32 cellular contexts compared by ENCODE assay signal in genomic region chrX:80139564-80139963, GRCh38.
"Had no signal": no experiment of that assay in that cellular context is flagged by ENCODE, and none has a peak within 500 bp of the region (broad histone marks: within the 10 kb centered on the region; RNA-seq: fewer than 3 reads in every experiment).

No MANE protein-coding gene starts in this region.

- H3K27ac Mint-ChIP-seq: activated B cell treated with CpG ODN at 0.5 μM for 24 hours; activated CD4-positive, alpha-beta memory T cell treated with anti-CD3 and anti-CD28 coated beads, Interleukin-2, amount 10 ng/mL, durations not matched to agents 7 days and 5 days; activated CD8-positive, alpha-beta memory T cell treated with anti-CD3 and anti-CD28 coated beads, Interleukin-2, amount 10 ng/mL, durations not matched to agents 7 days and 5 days; activated naive CD4-positive, alpha-beta T cell treated with anti-CD3 and anti-CD28 coated beads, Interleukin-2, amount 10 ng/mL, durations not matched to agents 7 days and 5 days; activated naive CD8-positive, alpha-beta T cell; activated naive CD8-positive, alpha-beta T cell treated with anti-CD3 and anti-CD28 coated beads, Interleukin-2, amount 50 U/mL, for 24 hours; T-helper 1 cell treated with Interleukin-12 subunit alpha and Interleukin-12 subunit beta and Interleukin-4 antibody, amounts not matched to agents 30 μg/mL and 1 μg/mL, for 36 hours; T-helper 2 cell treated with Interferon-gamma antibody and Interleukin-4, amounts not matched to agents 5 μg/mL and 100 μg/mL, for 36 hours had no signal

- H3K9me3 Mint-ChIP-seq: activated B cell treated with CpG ODN at 0.5 μM for 24 hours; activated CD4-positive, alpha-beta memory T cell treated with anti-CD3 and anti-CD28 coated beads, Interleukin-2, amount 10 ng/mL, durations not matched to agents 7 days and 5 days; activated naive CD8-positive, alpha-beta T cell treated with anti-CD3 and anti-CD28 coated beads, Interleukin-2, amount 50 U/mL, for 24 hours; T-helper 1 cell treated with Interleukin-12 subunit alpha and Interleukin-12 subunit beta and Interleukin-4 antibody, amounts not matched to agents 30 μg/mL and 1 μg/mL, for 36 hours had no signal

- H3K36me3 Mint-ChIP-seq: activated CD8-positive, alpha-beta memory T cell treated with anti-CD3 and anti-CD28 coated beads, Interleukin-2, amount 10 ng/mL, durations not matched to agents 7 days and 5 days; activated naive CD4-positive, alpha-beta T cell treated with anti-CD3 and anti-CD28 coated beads, Interleukin-2, amount 10 ng/mL, durations not matched to agents 7 days and 5 days; activated naive CD8-positive, alpha-beta T cell had no signal

- H3K27me3 Mint-ChIP-seq: activated B cell treated with CpG ODN at 0.5 μM for 24 hours; activated CD4-positive, alpha-beta memory T cell treated with anti-CD3 and anti-CD28 coated beads, Interleukin-2, amount 10 ng/mL, durations not matched to agents 7 days and 5 days; activated CD8-positive, alpha-beta memory T cell treated with anti-CD3 and anti-CD28 coated beads, Interleukin-2, amount 10 ng/mL, durations not matched to agents 7 days and 5 days; activated naive CD4-positive, alpha-beta T cell treated with anti-CD3 and anti-CD28 coated beads, Interleukin-2, amount 10 ng/mL, durations not matched to agents 7 days and 5 days; activated naive CD8-positive, alpha-beta T cell; activated naive CD8-positive, alpha-beta T cell treated with anti-CD3 and anti-CD28 coated beads, Interleukin-2, amount 50 U/mL, for 24 hours had no signal

- H3K9me3 ChIP-seq: SJSA1, SK-N-SH had no signal

- H3K27ac ChIP-seq: KMS-11, SJSA1 had no signal

- H3K4me3 Mint-ChIP-seq: activated B cell treated with CpG ODN at 0.5 μM for 24 hours; activated CD4-positive, alpha-beta memory T cell treated with anti-CD3 and anti-CD28 coated beads, Interleukin-2, amount 10 ng/mL, durations not matched to agents 7 days and 5 days; activated CD8-positive, alpha-beta memory T cell treated with anti-CD3 and anti-CD28 coated beads, Interleukin-2, amount 10 ng/mL, durations not matched to agents 7 days and 5 days; activated naive CD4-positive, alpha-beta T cell treated with anti-CD3 and anti-CD28 coated beads, Interleukin-2, amount 10 ng/mL, durations not matched to agents 7 days and 5 days; activated naive CD8-positive, alpha-beta T cell; activated naive CD8-positive, alpha-beta T cell treated with anti-CD3 and anti-CD28 coated beads, Interleukin-2, amount 50 U/mL, for 24 hours; T-helper 1 cell treated with Interleukin-12 subunit alpha and Interleukin-12 subunit beta and Interleukin-4 antibody, amounts not matched to agents 30 μg/mL and 1 μg/mL, for 36 hours; T-helper 2 cell treated with Interferon-gamma antibody and Interleukin-4, amounts not matched to agents 5 μg/mL and 100 μg/mL, for 36 hours had no signal

- H3K4me3 ChIP-seq: SJSA1 had no signal

- H3K4me1 ChIP-seq: SJSA1 had no signal

- DNase-seq: activated B cell treated with CpG ODN at 0.5 μM for 24 hours; activated CD4-positive, alpha-beta memory T cell treated with anti-CD3 and anti-CD28 coated beads, Interleukin-2, amount 10 ng/mL, durations not matched to agents 7 days and 5 days; activated CD4-positive, alpha-beta T cell treated with anti-CD3 and anti-CD28 coated beads for 4 hours; activated CD4-positive, alpha-beta T cell treated with anti-CD3 and anti-CD28 coated beads, Interleukin-2, amount 50 U/mL, for 1 hour; activated CD4-positive, CD25-positive, alpha-beta regulatory T cell treated with anti-CD3 and anti-CD28 coated beads, Interleukin-2, amount 50 U/mL, for 72 hours; activated CD8-positive, alpha-beta memory T cell treated with anti-CD3 and anti-CD28 coated beads for 24 hours; activated CD8-positive, alpha-beta memory T cell treated with anti-CD3 and anti-CD28 coated beads, Interleukin-2, amount 10 ng/mL, durations not matched to agents 7 days and 5 days; activated CD8-positive, alpha-beta memory T cell treated with anti-CD3 and anti-CD28 coated beads, Interleukin-2, amount 50 U/mL, for 48 hours; activated effector memory CD4-positive, alpha-beta T cell treated with Interleukin-2 at 50 U/mL for 16 hours; activated naive CD4-positive, alpha-beta T cell treated with anti-CD3 and anti-CD28 coated beads, Interleukin-2, amount 10 ng/mL, durations not matched to agents 7 days and 5 days; activated naive CD8-positive, alpha-beta T cell treated with anti-CD3 and anti-CD28 coated beads, Interleukin-2, amount 50 U/mL, for 24 hours; activated T-cell treated with anti-CD3 and anti-CD28 coated beads, Interleukin-2, amount 50 U/mL, for 48 hours; anterior cingulate cortex; MM.1S; MV-4-11; NCI-H1092; NCI-H1436 treated with DMSO at 0.1 percent for 48 hours; NCI-H1694 treated with DMSO at 0.1 percent for 48 hours; NCI-H2029; NCI-H226; NCI-H446 treated with DMSO at 0.1 percent for 48 hours; NCI-H524; NCI-H69; NCI-H82; SHP77; SK-N-SH had no signal

- H3K36me3 ChIP-seq: SJSA1 had no signal

- H3K9ac ChIP-seq: KMS-11, SK-N-SH had no signal

- H3K9me2 ChIP-seq: SK-N-SH had no signal

- ATAC-seq: activated CD8-positive, alpha-beta memory T cell treated with anti-CD3 and anti-CD28 coated beads, Interleukin-2, amount 10 ng/mL, durations not matched to agents 7 days and 5 days; activated naive CD8-positive, alpha-beta T cell treated with anti-CD3 and anti-CD28 coated beads, Interleukin-2, amount 50 U/mL, for 24 hours; Panc1 had no signal

- H3K4me1 Mint-ChIP-seq: activated B cell treated with CpG ODN at 0.5 μM for 24 hours; activated CD4-positive, alpha-beta memory T cell treated with anti-CD3 and anti-CD28 coated beads, Interleukin-2, amount 10 ng/mL, durations not matched to agents 7 days and 5 days; activated CD8-positive, alpha-beta memory T cell treated with anti-CD3 and anti-CD28 coated beads, Interleukin-2, amount 10 ng/mL, durations not matched to agents 7 days and 5 days; activated naive CD4-positive, alpha-beta T cell treated with anti-CD3 and anti-CD28 coated beads, Interleukin-2, amount 10 ng/mL, durations not matched to agents 7 days and 5 days; activated naive CD8-positive, alpha-beta T cell treated with anti-CD3 and anti-CD28 coated beads, Interleukin-2, amount 50 U/mL, for 24 hours had no signal

- H3K27me3 ChIP-seq: SJSA1 had no signal

- H3K4me2 ChIP-seq: KMS-11, SK-N-SH had no signal
